9 cellular contexts compared by ENCODE assay signal in the genomic region with DNA sequence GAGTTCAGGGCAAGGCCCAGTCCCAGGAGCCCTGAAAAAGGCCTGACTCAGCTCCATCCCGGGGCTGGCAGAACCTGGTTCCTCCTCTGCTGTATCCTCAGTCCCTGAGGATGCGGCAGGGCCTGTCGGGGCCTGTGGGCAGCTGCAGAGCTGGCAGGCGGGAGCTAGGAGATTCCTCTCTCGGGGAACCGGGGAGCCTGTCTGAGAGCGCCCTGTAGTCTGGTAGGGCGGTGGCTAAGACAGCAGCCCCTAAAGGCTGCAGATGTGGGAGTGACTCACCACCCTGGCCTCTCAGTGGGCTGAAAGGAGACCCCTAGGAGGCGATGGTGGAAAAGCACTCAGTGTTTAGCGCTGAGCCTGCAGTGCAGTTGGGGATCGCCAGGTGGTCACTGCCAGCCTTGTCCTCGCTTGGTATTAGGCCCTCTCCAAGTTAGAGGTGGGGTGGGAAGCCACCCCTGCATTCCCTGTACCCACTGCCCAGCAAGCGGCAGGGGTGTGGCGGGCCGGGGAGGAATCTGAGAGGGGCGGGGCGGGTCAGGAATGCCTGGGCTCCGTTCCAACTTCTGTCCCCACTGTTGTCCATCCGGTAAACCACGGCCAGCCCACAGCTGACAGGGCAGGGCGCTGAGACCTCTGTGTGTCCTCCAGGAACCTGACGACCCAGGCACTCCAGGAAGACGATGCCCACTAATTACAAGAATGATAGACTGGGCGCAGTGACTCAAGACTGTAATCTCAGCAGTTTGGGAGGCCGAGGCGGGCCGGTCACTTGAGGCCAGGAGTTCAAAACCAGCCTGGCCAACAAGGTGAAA. TPM values are rescaled to one million over a fixed set of nuclear protein-coding genes. Genes with fewer than 3 reads are reported as not detected.
DNase-seq lines count a peak whose midpoint lies in the region; ATAC-seq and TF ChIP-seq lines count a peak whose summit lies in the region.
"Had no signal": no experiment of that assay in that cellular context is flagged by ENCODE, and none has a peak within 500 bp of the region (broad histone marks: within the 10 kb centered on the region; RNA-seq: fewer than 3 reads in every experiment).

No MANE protein-coding gene starts in this region.

- H3K9me3 ChIP-seq in HCT116 (ENCODE audit: control insufficient read depth in 1 of 2, insufficient read depth in 1 of 2, low read depth in 1 of 2, low read length in 2 of 2) = no peaks in the 10 kb centered on the region

- RAD21 ChIA-PET in HCT116 (lab: Charles Lee; ENCODE audit: low non-redundant PET in 1 of 2, low total read pairs in 2 of 2, uncharacterized antibody in 2 of 2, unreplicated experiment in 2 of 2) = interaction anchor here (1.2 to 1.5 kb wide), 4 partner anchors 30 to 117 kb away, joined by 3 to 6 read pairs (median 4); a partner anchor contains a TSS

- TF ChIP-seq POLR2A in HCT116 (IDR thresholded peaks at IDR 0.05; ENCODE audit: borderline replicate concordance, extremely low read depth, insufficient read depth, insufficient read length) = no peak

- no peak overlapping the region for H2AFZ ChIP-seq in HCT116 (ENCODE audit: low read depth, low read length, poor library complexity, severe bottlenecking)

- DNase-seq in HCT116 (ENCODE audit: low read depth, low spot score) = peak; percentile 64
- peak; percentile 94 for DNase-seq in SW480 (ENCODE audit: low spot score)
- DNase-seq in left cardiac atrium = peak; percentile 29
- DNase-seq in retinal pigment epithelial cell (ENCODE audit: low read depth) = peak; percentile 51
- DNase-seq in NCI-H345 (lab: John Stamatoyannopoulos, UW) = no peak
- no peak for DNase-seq in amygdala (lab: John Stamatoyannopoulos, UW)
- DNase-seq in stimulated activated CD4-positive, alpha-beta T cell treated with anti-CD3 and anti-CD28 coated beads, Interleukin-2, amount 100 ng/mL, for 24 hours = no peak
- no peak for DNase-seq in activated CD4-positive, alpha-beta T cell treated with anti-CD3 and anti-CD28 coated beads for 4 hours
- DNase-seq: effector CD8-positive, alpha-beta T cell had no signal

- H3K36me3 ChIP-seq in HCT116 (ENCODE audit: control insufficient read depth in 1 of 2, insufficient read depth in 2 of 2, low read length in 2 of 2) = no peaks in the 10 kb centered on the region

- peak overlapping the region; percentile 70 for H3K27ac ChIP-seq in HCT116 (ENCODE audit: low read depth, low read length)

- TF ChIP-seq RAD21 in HCT116 (IDR thresholded peaks at IDR 0.05; ENCODE audit: low read depth) = peak; percentile 40; the same call in 1 of the 2 replicates

- H3K4me1 ChIP-seq in HCT116 (ENCODE audit: control insufficient read depth in 1 of 2, insufficient read depth in 2 of 2, low read length in 2 of 2) = peaks cover 23 to 43% of the 10 kb centered on the region in 2 experiments

- peak; percentile 75 for ATAC-seq in HCT116
- ATAC-seq in left cardiac atrium = peak; percentile 45 to 62

- CTCF ChIA-PET in HCT116 (lab: Charles Lee) = interaction anchor here (1.1 to 1.3 kb wide), 2 partner anchors 93 to 117 kb away, joined by 3 to 4 read pairs; no protein-coding TSS in a partner anchor

- no TSS peak for BruUV-seq in HCT116 (replicated peaks; lab: Mats Ljungman, UMichigan)

- H3K79me2 ChIP-seq in HCT116 (ENCODE audit: insufficient read depth, low read length) = no peaks in the 10 kb centered on the region

- H3K9ac ChIP-seq in HCT116 (ENCODE audit: low read length) = peak overlapping the region; percentile 54

- intact Hi-C loops in HCT116 (cut with micrococcal nuclease) (loop anchor here (2.0 to 5.0 kb wide), 4 partner anchors 35 to 415 kb away; no protein-coding TSS in a partner anchor), left cardiac atrium (cut with DNase I) (no loop called here)

- H4K20me1 ChIP-seq in HCT116 (ENCODE audit: insufficient read depth) = no peaks in the 10 kb centered on the region

- POLR2A ChIA-PET in HCT116 (lab: Charles Lee) = interaction anchor here (1.4 kb wide), 1 partner anchor 29 kb away, joined by 4 read pairs; a partner anchor contains a TSS

- H3K4me3 ChIP-seq in HCT116 (replicated peaks in 1 of 2; ENCODE audit: low read depth in 1 of 2, low read length in 2 of 2) (peak overlapping the region; percentile 7 to 44; a peak in 2 of 4 replicates), retinal pigment epithelial cell (ENCODE audit: low read length) (no peak overlapping the region)

- peak overlapping the region; percentile 77 for H3K4me2 ChIP-seq in HCT116 (ENCODE audit: low read length)

- peak; percentile 45 to 51 (median 45); a peak in 5 of 6 replicates for TF ChIP-seq CTCF in HCT116 (IDR thresholded peaks at IDR 0.05 in 2 of 3, conservative IDR thresholded peaks at IDR 0.05 in 1 of 3; ENCODE audit: borderline replicate concordance in 1 of 3, insufficient read depth in 1 of 3, low read depth in 2 of 3, low read length in 2 of 3)
- TF ChIP-seq CTCF in retinal pigment epithelial cell (conservative IDR thresholded peaks at IDR 0.05; ENCODE audit: low read depth, low read length) = peak; percentile 58

- H3K9me2 ChIP-seq in HCT116 (ENCODE audit: insufficient read depth) = no peaks in the 10 kb centered on the region

- H3K27me3 ChIP-seq in HCT116 (ENCODE audit: insufficient read depth, low read length) = no peaks in the 10 kb centered on the region

TF ChIP-seq in HCT116, 20 proteins besides CTCF, POLR2A, EP300 and RAD21 (continues in another document):
- TF ChIP-seq SIN3A (IDR thresholded peaks at IDR 0.05; ENCODE audit: low read depth) (peak; percentile 45; the same call in 1 of the 2 replicates), ZNF274 (IDR thresholded peaks at IDR 0.05; ENCODE audit: low read depth, low read length) (no peak), ELF1 (IDR thresholded peaks at IDR 0.05; ENCODE audit: borderline replicate concordance, low read depth) (no peak), FOSL1 (IDR thresholded peaks at IDR 0.05; ENCODE audit: low read depth) (peak; percentile 65; the same call in 1 of the 2 replicates), JUND (IDR thresholded peaks at IDR 0.05) (0 out of 2 replicates have a peak, but pooled peaks have one; percentile 36), EGR1 (IDR thresholded peaks at IDR 0.05; ENCODE audit: low read depth) (no peak), ZFX (IDR thresholded peaks at IDR 0.05) (no peak), POLR2AphosphoS5 (IDR thresholded peaks at IDR 0.05; ENCODE audit: low read depth, low read length) (no peak), TCF7L2 (IDR thresholded peaks at IDR 0.05; ENCODE audit: borderline replicate concordance, extremely low read depth, insufficient read depth, insufficient read length) (no peak), YY1 (IDR thresholded peaks at IDR 0.05; ENCODE audit: extremely low read depth, insufficient replicate concordance, low read depth, low read length) (no peak), SRF (IDR thresholded peaks at IDR 0.05; ENCODE audit: low read depth) (no peak), SP1 (IDR thresholded peaks at IDR 0.05; ENCODE audit: low read depth) (peak; percentile 47), EZH2phosphoT487 (IDR thresholded peaks at IDR 0.05; ENCODE audit: borderline replicate concordance) (no peak), CBX3 (IDR thresholded peaks at IDR 0.05; ENCODE audit: low read depth) (peak; percentile 46; the same call in 1 of the 2 replicates), EZH2 (IDR thresholded peaks at IDR 0.05) (no peak)
- TF ChIP-seq, protein P1, sequence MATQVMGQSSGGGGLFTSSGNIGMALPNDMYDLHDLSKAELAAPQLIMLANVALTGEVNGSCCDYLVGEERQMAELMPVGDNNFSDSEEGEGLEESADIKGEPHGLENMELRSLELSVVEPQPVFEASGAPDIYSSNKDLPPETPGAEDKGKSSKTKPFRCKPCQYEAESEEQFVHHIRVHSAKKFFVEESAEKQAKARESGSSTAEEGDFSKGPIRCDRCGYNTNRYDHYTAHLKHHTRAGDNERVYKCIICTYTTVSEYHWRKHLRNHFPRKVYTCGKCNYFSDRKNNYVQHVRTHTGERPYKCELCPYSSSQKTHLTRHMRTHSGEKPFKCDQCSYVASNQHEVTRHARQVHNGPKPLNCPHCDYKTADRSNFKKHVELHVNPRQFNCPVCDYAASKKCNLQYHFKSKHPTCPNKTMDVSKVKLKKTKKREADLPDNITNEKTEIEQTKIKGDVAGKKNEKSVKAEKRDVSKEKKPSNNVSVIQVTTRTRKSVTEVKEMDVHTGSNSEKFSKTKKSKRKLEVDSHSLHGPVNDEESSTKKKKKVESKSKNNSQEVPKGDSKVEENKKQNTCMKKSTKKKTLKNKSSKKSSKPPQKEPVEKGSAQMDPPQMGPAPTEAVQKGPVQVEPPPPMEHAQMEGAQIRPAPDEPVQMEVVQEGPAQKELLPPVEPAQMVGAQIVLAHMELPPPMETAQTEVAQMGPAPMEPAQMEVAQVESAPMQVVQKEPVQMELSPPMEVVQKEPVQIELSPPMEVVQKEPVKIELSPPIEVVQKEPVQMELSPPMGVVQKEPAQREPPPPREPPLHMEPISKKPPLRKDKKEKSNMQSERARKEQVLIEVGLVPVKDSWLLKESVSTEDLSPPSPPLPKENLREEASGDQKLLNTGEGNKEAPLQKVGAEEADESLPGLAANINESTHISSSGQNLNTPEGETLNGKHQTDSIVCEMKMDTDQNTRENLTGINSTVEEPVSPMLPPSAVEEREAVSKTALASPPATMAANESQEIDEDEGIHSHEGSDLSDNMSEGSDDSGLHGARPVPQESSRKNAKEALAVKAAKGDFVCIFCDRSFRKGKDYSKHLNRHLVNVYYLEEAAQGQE (IDR thresholded peaks at IDR 0.05; ENCODE audit: low read depth) = no peak
- TF ChIP-seq, protein P2, sequence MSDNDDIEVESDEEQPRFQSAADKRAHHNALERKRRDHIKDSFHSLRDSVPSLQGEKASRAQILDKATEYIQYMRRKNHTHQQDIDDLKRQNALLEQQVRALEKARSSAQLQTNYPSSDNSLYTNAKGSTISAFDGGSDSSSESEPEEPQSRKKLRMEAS (IDR thresholded peaks at IDR 0.05) = peak; percentile 26; the same call in 1 of the 2 replicates

RNA-seq across cellular contexts. Expression of a gene that starts 29.5 kb away (rescaled TPM):
- 73.2 TPM for total RNA-seq in HCT116 (2021; ENCODE audit: unreplicated experiment)
- 74.6 and 136 TPM in 2 replicates for polyA plus RNA-seq in HCT116 (2012)
- total RNA-seq in left cardiac atrium = under 1 TPM; 0.03 to 0.16 TPM

Comparison
In these comparisons a context has a peak if more than half of its experiments do, and no peak if none do; other contexts are left out.
1. DNase-seq: peak in HCT116 (single experiment), SW480 (single experiment), left cardiac atrium (single experiment) and retinal pigment epithelial cell (single experiment); none in NCI-H345 (single experiment), amygdala (0 of 56), stimulated activated CD4-positive, alpha-beta T cell treated with anti-CD3 and anti-CD28 coated beads, Interleukin-2, amount 100 ng/mL, for 24 hours (0 of 2) and activated CD4-positive, alpha-beta T cell treated with anti-CD3 and anti-CD28 coated beads for 4 hours (0 of 2).
2. RNA of a gene that starts 29.5 kb away (total RNA-seq): 73.2 TPM in HCT116 (single experiment); 0.03 to 0.16 TPM in left cardiac atrium; every median in the first group is over 10 times any median in the second.